8 cellular contexts compared by ENCODE assay signal in the genomic region with DNA sequence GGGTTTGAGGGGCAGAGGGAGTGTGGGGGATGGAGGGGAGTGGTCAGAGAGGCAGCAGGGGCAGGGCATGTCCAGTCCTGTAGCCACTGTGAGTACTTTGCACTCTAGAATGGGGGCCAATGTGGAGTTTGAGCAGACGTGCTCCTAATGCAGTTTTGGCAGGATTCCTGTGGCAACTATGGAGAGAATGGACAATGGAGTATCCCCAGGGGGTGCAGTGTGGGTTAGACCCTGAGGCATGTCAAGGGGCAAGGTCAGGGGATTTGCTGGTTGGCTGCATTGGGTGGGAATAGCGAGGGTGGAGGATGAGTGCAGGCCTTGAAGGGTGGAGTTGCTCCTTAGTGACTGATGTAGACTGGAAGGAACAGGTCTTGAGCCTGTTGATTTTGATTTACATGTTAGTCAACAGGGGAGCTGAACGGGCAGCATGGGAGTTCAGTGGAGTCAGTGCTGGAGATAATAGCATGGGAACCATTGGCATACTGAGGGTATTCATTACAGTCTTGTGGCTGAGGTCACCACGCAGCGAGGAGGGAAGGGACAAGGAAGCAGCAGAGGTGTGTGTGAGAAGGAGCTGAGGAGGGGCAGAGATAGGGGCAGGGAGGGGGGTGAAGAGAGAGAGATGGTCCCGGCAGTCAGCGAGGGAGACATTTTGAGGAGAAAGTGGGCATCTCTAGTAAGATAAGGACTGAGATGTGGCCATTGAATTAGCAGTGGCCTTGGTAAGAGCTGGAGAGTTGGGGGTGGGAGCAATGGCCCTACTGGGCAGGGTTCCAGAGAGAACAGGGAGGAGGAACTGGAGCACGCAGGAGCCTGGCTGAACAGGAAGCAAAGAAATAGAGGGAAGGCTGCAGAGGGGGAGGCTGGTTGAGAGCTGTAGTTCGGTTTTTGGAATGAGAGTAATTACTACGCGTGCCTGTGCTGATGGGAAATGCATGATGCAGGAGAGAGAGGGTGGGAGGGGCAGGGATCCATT.
DNase-seq lines count a peak whose midpoint lies in the region; ATAC-seq and TF ChIP-seq lines count a peak whose summit lies in the region.

No MANE protein-coding gene starts in this region.

- no peaks in the 10 kb centered on the region for H3K27me3 Mint-ChIP-seq in activated CD8-positive, alpha-beta T cell treated with anti-CD3 and anti-CD28 coated beads for 36 hours

- in situ Hi-C loops in KBM-7 (cut with MboI; ENCODE audit: low pct_unique_long_range_greater_than_20kb, low sequenced_read_pairs): no loop called here

- CTCF ChIA-PET in activated CD8-positive, alpha-beta T cell treated with anti-CD3 and anti-CD28 coated beads for 36 hours (lab: Charles Lee): no interaction called here

- POLR2A ChIA-PET in activated CD8-positive, alpha-beta T cell treated with anti-CD3 and anti-CD28 coated beads for 36 hours (lab: Charles Lee): interaction anchor here (0.5 kb wide), 1 partner anchor 15 kb away, joined by 3 read pairs; no protein-coding TSS in a partner anchor

- no peak for TF ChIP-seq CTCF in activated CD8-positive, alpha-beta T cell treated with anti-CD3 and anti-CD28 coated beads for 36 hours (IDR thresholded peaks at IDR 0.05)

- DNase-seq in KBM-7: peak; percentile 86
- no peak for DNase-seq in activated CD8-positive, alpha-beta T cell treated with anti-CD3 and anti-CD28 coated beads for 36 hours
- no peak for DNase-seq in left ventricle myocardium superior
- DNase-seq in DMS 273 treated with DMSO at 0.1 percent for 48 hours (lab: John Stamatoyannopoulos, UW): no peak
- DNase-seq in RPMI8226: no peak
- no peak for DNase-seq in activated CD4-positive, alpha-beta T cell treated with anti-CD3 and anti-CD28 coated beads for 1 hour

- H3K27ac Mint-ChIP-seq in activated CD8-positive, alpha-beta T cell treated with anti-CD3 and anti-CD28 coated beads for 36 hours: peak overlapping the region; percentile 41

- peaks cover 76% of the 10 kb centered on the region for H3K4me1 Mint-ChIP-seq in activated CD8-positive, alpha-beta T cell treated with anti-CD3 and anti-CD28 coated beads for 36 hours (ENCODE audit: low read depth)

- H3K4me3 ChIP-seq in skin epidermis: no peak overlapping the region

- peaks cover 16% of the 10 kb centered on the region for H3K9me3 Mint-ChIP-seq in activated CD8-positive, alpha-beta T cell treated with anti-CD3 and anti-CD28 coated beads for 36 hours

- peaks cover 19% of the 10 kb centered on the region for H3K36me3 Mint-ChIP-seq in activated CD8-positive, alpha-beta T cell treated with anti-CD3 and anti-CD28 coated beads for 36 hours (ENCODE audit: low read depth)

- H3K4me3 Mint-ChIP-seq in activated CD8-positive, alpha-beta T cell treated with anti-CD3 and anti-CD28 coated beads for 36 hours: no peak overlapping the region

- H3K27ac ChIP-seq in skin epidermis: peak overlapping the region in 13 of 21 experiments; percentile 16 to 82 (median 52)

- intact Hi-C loops in activated CD8-positive, alpha-beta T cell treated with anti-CD3 and anti-CD28 coated beads for 36 hours (cut with micrococcal nuclease): no loop called here
- intact Hi-C loops in left ventricle myocardium superior (cut with micrococcal nuclease): no loop called here

- no peak for ATAC-seq in activated CD8-positive, alpha-beta T cell treated with anti-CD3 and anti-CD28 coated beads for 36 hours
- ATAC-seq in left ventricle myocardium superior: peak; percentile 39
- no peak for ATAC-seq in GM19351 (IDR thresholded peaks at IDR 0.05; ENCODE audit: unreplicated experiment)
